ENCODE assay signal across 8 cellular contexts in genomic region chr2:43169987-43170732, GRCh38. TPM values are rescaled to one million over a fixed set of nuclear protein-coding genes. Genes with fewer than 3 reads are reported as not detected.
DNase-seq lines count a peak whose midpoint lies in the region; ATAC-seq, FAIRE-seq and TF ChIP-seq lines count a peak whose summit lies in the region.

No MANE protein-coding gene starts in this region.

- H3K9me1 ChIP-seq in endothelial cell of umbilical vein (replicated peaks; ENCODE audit: control insufficient read depth, extremely low read depth, insufficient read depth, low read length) = no peaks in the 10 kb centered on the region

- no peaks in the 10 kb centered on the region for H3K36me3 ChIP-seq in endothelial cell of umbilical vein (ENCODE audit: control insufficient read depth in 2 of 2, extremely low read depth in 1 of 2, insufficient read depth in 2 of 2, low read length in 2 of 2)

- H3K27me3 Mint-ChIP-seq in activated CD4-positive, alpha-beta T cell treated with anti-CD3 and anti-CD28 coated beads, Interleukin-2, amount 10 ng/mL, durations not matched to agents 7 days and 5 days = no peaks in the 10 kb centered on the region
- H3K27me3 Mint-ChIP-seq in progenitor cell of endocrine pancreas = no peaks in the 10 kb centered on the region

- BruUV-seq in endothelial cell of umbilical vein (replicated peaks; lab: Mats Ljungman, UMichigan) = no TSS peak

- peak overlapping the region; percentile 94 for H3K27ac Mint-ChIP-seq in activated CD4-positive, alpha-beta T cell treated with anti-CD3 and anti-CD28 coated beads, Interleukin-2, amount 10 ng/mL, durations not matched to agents 7 days and 5 days
- no peak overlapping the region for H3K27ac Mint-ChIP-seq in progenitor cell of endocrine pancreas

- peaks cover 49% of the 10 kb centered on the region for H3K4me1 ChIP-seq in endothelial cell of umbilical vein (ENCODE audit: control insufficient read depth, extremely low read depth, insufficient read depth, low read length)

- intact Hi-C loops in endothelial cell of umbilical vein (cut with micrococcal nuclease) = loop anchor here (1.0 to 2.0 kb wide), 5 partner anchors 56 to 341 kb away; partner anchors contain the start of gene ZFP36L2

- H3K36me3 Mint-ChIP-seq in activated CD4-positive, alpha-beta T cell treated with anti-CD3 and anti-CD28 coated beads, Interleukin-2, amount 10 ng/mL, durations not matched to agents 7 days and 5 days (ENCODE audit: low read depth) = peaks cover under 1% of the 10 kb centered on the region
- no peaks in the 10 kb centered on the region for H3K36me3 Mint-ChIP-seq in progenitor cell of endocrine pancreas (ENCODE audit: insufficient read depth)

- POLR2A ChIA-PET in activated CD4-positive, alpha-beta T cell treated with anti-CD3 and anti-CD28 coated beads, Interleukin-2, amount 10 ng/mL, durations not matched to agents 7 days and 5 days (lab: Charles Lee) = interaction anchor here (0.9 to 1.3 kb wide), 2 partner anchors 10 to 36 kb away, joined by 3 read pairs; no protein-coding TSS in a partner anchor
- POLR2A ChIA-PET in endothelial cell of umbilical vein (lab: Charles Lee) = interaction anchor here (1.0 to 1.9 kb wide), 2 partner anchors 49 to 51 kb away, joined by 3 to 10 read pairs; no protein-coding TSS in a partner anchor

- peak overlapping the region; percentile 12 for H3K4me3 Mint-ChIP-seq in activated CD4-positive, alpha-beta T cell treated with anti-CD3 and anti-CD28 coated beads, Interleukin-2, amount 10 ng/mL, durations not matched to agents 7 days and 5 days
- no peak overlapping the region for H3K4me3 Mint-ChIP-seq in progenitor cell of endocrine pancreas (ENCODE audit: low read depth)

- no peak overlapping the region for H3K4me2 ChIP-seq in endothelial cell of umbilical vein (ENCODE audit: insufficient read depth, low read length)

- DNase-seq in 8988T (peak; percentile 77), HL-60 (ENCODE audit: low read depth in 1 of 2, low spot score in 1 of 2) (peak in 1 of 2 experiments; percentile 85), endothelial cell of umbilical vein (ENCODE audit: low read depth, low spot score) (peak; percentile 59), progenitor cell of endocrine pancreas (ENCODE audit: low spot score, unreplicated experiment) (no peak), Ammon's horn (ENCODE audit: low spot score) (no peak)
- peak; percentile 69 for DNase-seq in activated CD4-positive, alpha-beta T cell treated with anti-CD3 and anti-CD28 coated beads, Interleukin-2, amount 10 ng/mL, durations not matched to agents 7 days and 5 days

- H3K9me3 ChIP-seq in endothelial cell of umbilical vein (replicated peaks; ENCODE audit: control insufficient read depth, insufficient read depth, low read length) = no peaks in the 10 kb centered on the region

- CTCF ChIA-PET in activated CD4-positive, alpha-beta T cell treated with anti-CD3 and anti-CD28 coated beads, Interleukin-2, amount 10 ng/mL, durations not matched to agents 7 days and 5 days (lab: Charles Lee) = interaction anchor here (0.6 to 4.6 kb wide), 26 partner anchors 9 to 59 kb away, joined by 3 to 42 read pairs (median 4); partner anchors contain the start of gene ZFP36L2
- CTCF ChIA-PET in endothelial cell of umbilical vein (lab: Charles Lee) = interaction anchor here (0.6 to 4.9 kb wide), 16 partner anchors 8 to 314 kb away, joined by 3 to 71 read pairs (median 8); partner anchors contain the start of gene ZFP36L2

- H3K79me2 ChIP-seq in endothelial cell of umbilical vein (ENCODE audit: control insufficient read depth, insufficient read depth, low read length) = no peaks in the 10 kb centered on the region

- H3K4me3 ChIP-seq in HL-60 (replicated peaks; ENCODE audit: insufficient read depth, low read length) = no peak overlapping the region
- H3K4me3 ChIP-seq in endothelial cell of umbilical vein (replicated peaks in 1 of 3; ENCODE audit: insufficient read depth in 1 of 3, low read depth in 1 of 3, low read length in 3 of 3) = no peak overlapping the region

- H3K4me1 Mint-ChIP-seq in activated CD4-positive, alpha-beta T cell treated with anti-CD3 and anti-CD28 coated beads, Interleukin-2, amount 10 ng/mL, durations not matched to agents 7 days and 5 days = peaks cover 81% of the 10 kb centered on the region
- peaks cover 35% of the 10 kb centered on the region for H3K4me1 Mint-ChIP-seq in progenitor cell of endocrine pancreas (ENCODE audit: low read depth)

- peak; percentile 80 for FAIRE-seq in endothelial cell of umbilical vein (lab: Jason Lieb, UNC)

- no peaks in the 10 kb centered on the region for H3K27me3 ChIP-seq in HL-60 (ENCODE audit: insufficient read depth, poor library complexity, severe bottlenecking)
- H3K27me3 ChIP-seq in endothelial cell of umbilical vein (ENCODE audit: control insufficient read depth in 2 of 2, insufficient read depth in 2 of 2, low read length in 2 of 2) = no peaks in the 10 kb centered on the region

- ATAC-seq in GM21737 (IDR thresholded peaks at IDR 0.05; ENCODE audit: unreplicated experiment) (no peak), HG02759 (IDR thresholded peaks at IDR 0.05; ENCODE audit: unreplicated experiment) (no peak)

- no peak for TF ChIP-seq POLR2A in endothelial cell of umbilical vein (IDR thresholded peaks at IDR 0.05; ENCODE audit: low read depth, low read length)

- TF ChIP-seq CTCF in HL-60 (IDR thresholded peaks at IDR 0.05; ENCODE audit: insufficient read depth, low read length) (peak; percentile 63), endothelial cell of umbilical vein (IDR thresholded peaks at IDR 0.05; ENCODE audit: extremely low read depth in 1 of 2, insufficient read depth in 1 of 2, low read depth in 1 of 2, low read length in 2 of 2) (peak; percentile 76 to 78), progenitor cell of endocrine pancreas (IDR thresholded peaks at IDR 0.05; ENCODE audit: unreplicated experiment) (peak; percentile 56)

- no peak overlapping the region for H2AFZ ChIP-seq in endothelial cell of umbilical vein (ENCODE audit: low read depth, low read length)

- H3K9me3 Mint-ChIP-seq in activated CD4-positive, alpha-beta T cell treated with anti-CD3 and anti-CD28 coated beads, Interleukin-2, amount 10 ng/mL, durations not matched to agents 7 days and 5 days = no peaks in the 10 kb centered on the region
- no peaks in the 10 kb centered on the region for H3K9me3 Mint-ChIP-seq in progenitor cell of endocrine pancreas (ENCODE audit: low read depth)

- no peaks in the 10 kb centered on the region for H4K20me1 ChIP-seq in endothelial cell of umbilical vein (replicated peaks; ENCODE audit: control insufficient read depth, extremely low read depth, insufficient read depth, low read length)

- no peak overlapping the region for H3K9ac ChIP-seq in endothelial cell of umbilical vein (replicated peaks; ENCODE audit: extremely low read depth, insufficient read depth, low read length)

- H3K27ac ChIP-seq in HL-60 (replicated peaks) (peak overlapping the region; percentile 93), endothelial cell of umbilical vein (ENCODE audit: insufficient read depth, low read depth, low read length) (peak overlapping the region; percentile 88)

- dilution Hi-C loops in endothelial cell of umbilical vein (cut with MboI; ENCODE audit: extremely low pct_ligation_motif_present, low sequenced_read_pairs) = loop anchor here (10.0 kb wide), 1 partner anchor 55 kb away; the partner anchor contains the start of gene ZFP36L2

TF ChIP-seq in endothelial cell of umbilical vein, 7 proteins besides CTCF, POLR2A, EP300 and RAD21:
- TF ChIP-seq JUN (IDR thresholded peaks at IDR 0.05; ENCODE audit: borderline replicate concordance, insufficient read depth, insufficient read length, low read depth) = no peak
- no peak for TF ChIP-seq MAX (IDR thresholded peaks at IDR 0.05; ENCODE audit: insufficient read depth, insufficient read length)
- TF ChIP-seq MYC (IDR thresholded peaks at IDR 0.05; ENCODE audit: low read depth, low read length) = no peak
- TF ChIP-seq EZH2 (IDR thresholded peaks at IDR 0.05; ENCODE audit: borderline replicate concordance, low read depth, low read length, severe bottlenecking) = no peak
- no peak for TF ChIP-seq GATA2 (IDR thresholded peaks at IDR 0.05; ENCODE audit: insufficient read depth, insufficient read length, low read depth, low read length)
- TF ChIP-seq POLR2AphosphoS5 (IDR thresholded peaks at IDR 0.05; ENCODE audit: insufficient read depth, low read depth, low read length) = no peak
- TF ChIP-seq FOS (IDR thresholded peaks at IDR 0.05; ENCODE audit: borderline replicate concordance, insufficient read depth, low read length) = no peak

RNA-seq across cellular contexts. Expression of gene ZFP36L2, which starts 56.2 kb away (rescaled TPM):
- 100 to 1,000 TPM; 210 to 228 TPM for total RNA-seq in activated CD4-positive, alpha-beta T cell treated with anti-CD3 and anti-CD28 coated beads, Interleukin-2, amount 10 ng/mL, durations not matched to agents 7 days and 5 days
- 73.4 and 75.9 TPM in 2 replicates for total RNA-seq in endothelial cell of umbilical vein
- 13.2 and 14.5 TPM in 2 replicates for polyA plus RNA-seq in endothelial cell of umbilical vein
- 10.2 and 12.1 TPM in 2 replicates for polyA plus RNA-seq in endothelial cell of umbilical vein (2011; cell fraction: cytosol; rRNA removed)
- 15.6 and 20.8 TPM in 2 replicates for polyA plus RNA-seq in endothelial cell of umbilical vein (2011; cell fraction: nucleus; rRNA removed)
- 28.9 and 35.9 TPM in 2 replicates for polyA plus RNA-seq in endothelial cell of umbilical vein (2012)
- polyA minus RNA-seq in endothelial cell of umbilical vein = 6.9 and 10.8 TPM in 2 replicates
- 20.3 TPM for polyA minus RNA-seq in endothelial cell of umbilical vein (2011; cell fraction: cytosol; rRNA and poly(A)+ RNA removed)
- 11.7 and 17.1 TPM in 2 replicates for polyA minus RNA-seq in endothelial cell of umbilical vein (2011; cell fraction: nucleus; rRNA and poly(A)+ RNA removed)
- 213 and 222 TPM in 2 replicates for total RNA-seq in progenitor cell of endocrine pancreas

Comparison
In these comparisons a context has a peak if more than half of its experiments do, and no peak if none do; other contexts are left out.
1. DNase-seq: peak in 8988T (single experiment), activated CD4-positive, alpha-beta T cell treated with anti-CD3 and anti-CD28 coated beads, Interleukin-2, amount 10 ng/mL, durations not matched to agents 7 days and 5 days (single experiment) and endothelial cell of umbilical vein (single experiment); none in progenitor cell of endocrine pancreas (single experiment) and Ammon's horn (single experiment).
2. Peak in every context shown above with its lines, with median percentiles within 50 percentile points of each other: CTCF ChIP-seq.